8 cellular contexts compared by ENCODE assay signal in the genomic region with DNA sequence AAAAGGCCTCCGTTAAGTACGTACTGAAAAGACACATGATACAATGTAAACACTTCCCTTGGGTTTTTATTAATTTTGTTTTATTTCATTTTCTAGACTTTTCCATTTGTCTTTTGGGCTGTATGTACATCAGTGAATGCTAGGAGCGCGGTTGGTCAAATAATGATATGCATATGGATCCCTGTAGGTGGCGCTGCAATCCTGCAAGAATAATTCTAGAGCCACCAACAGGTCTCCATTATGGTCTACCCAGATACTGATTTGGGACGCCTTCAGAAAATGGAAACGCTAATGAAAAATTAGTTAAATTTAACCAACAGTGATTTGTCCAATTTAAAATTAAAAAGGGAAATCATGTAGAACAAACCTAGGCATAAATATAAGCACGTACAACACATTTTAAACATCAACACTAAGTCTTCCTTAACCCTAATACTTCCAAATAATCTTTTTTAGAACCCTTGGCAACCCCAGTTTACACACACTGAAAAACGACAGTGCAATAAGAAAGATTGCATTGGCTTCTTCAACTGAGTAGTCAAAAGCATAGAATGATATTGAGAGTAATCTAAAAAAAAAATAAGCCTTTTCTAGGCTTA.
A peak's percentile ranks its signal among the peaks of the same experiment; 100 is the strongest.
DNase-seq lines count a peak whose midpoint lies in the region; ATAC-seq, FAIRE-seq and TF ChIP-seq lines count a peak whose summit lies in the region.

No MANE protein-coding gene starts in this region.

- H4K5ac ChIP-seq in mesendoderm (ENCODE audit: low read length) = no peak overlapping the region

- no peak overlapping the region for H3K18ac ChIP-seq in mesendoderm (ENCODE audit: low read length)

- POLR2A ChIA-PET in AG04449 (lab: Yijun Ruan, JAX) = no interaction called here

- intact Hi-C loops in uterus (cut with DNase I; ENCODE audit: low total_unique reads) = no loop called here

- no peaks in the 10 kb centered on the region for H3K9me3 ChIP-seq in MM.1S (replicated peaks; ENCODE audit: insufficient read depth, low read length)
- no peaks in the 10 kb centered on the region for H3K9me3 ChIP-seq in uterus

- ATAC-seq in HG02610 (IDR thresholded peaks at IDR 0.05; ENCODE audit: unreplicated experiment) = peak; percentile 92

- no peak overlapping the region for H2AFZ ChIP-seq in MM.1S (ENCODE audit: low read length)

- H3K79me1 ChIP-seq in mesendoderm (ENCODE audit: low read length) = no peaks in the 10 kb centered on the region

- H2BK120ac ChIP-seq in mesendoderm (ENCODE audit: low read depth, low read length) = no peak overlapping the region

- H3K27me3 ChIP-seq in MM.1S (replicated peaks; ENCODE audit: insufficient read depth, low read length) (no peaks in the 10 kb centered on the region), mesendoderm (ENCODE audit: insufficient read depth, low read length, poor library complexity) (no peaks in the 10 kb centered on the region), uterus (no peaks in the 10 kb centered on the region)

- DNase-seq in AG04449 (ENCODE audit: low read depth, low spot score) = peak; percentile 38
- DNase-seq in GM12891 (ENCODE audit: insufficient read length, low spot score) = peak; percentile 11
- peak; percentile 74 for DNase-seq in MM.1S
- DNase-seq in SHP77 treated with DMSO at 0.1 percent for 48 hours (lab: John Stamatoyannopoulos, UW) = peak; percentile 49
- peak; percentile 78 for DNase-seq in mesendoderm
- DNase-seq in uterus = peak; percentile 58 to 68

- TF ChIP-seq CTCF in AG04449 (IDR thresholded peaks at IDR 0.05; ENCODE audit: insufficient read depth, low read length, missing control alignments) (peak; percentile 49), MM.1S (IDR thresholded peaks at IDR 0.05; ENCODE audit: low read length) (peak; percentile 70), uterus (IDR thresholded peaks at IDR 0.05) (peak; percentile 59 to 85 (median 73))

- H2AK5ac ChIP-seq in mesendoderm (ENCODE audit: low read length) = no peak overlapping the region

- no peak overlapping the region for H3K9ac ChIP-seq in MM.1S (ENCODE audit: low read length)
- no peak overlapping the region for H3K9ac ChIP-seq in mesendoderm (ENCODE audit: low read length)

- 100% methylated on average over 1 of the region's 9 CpGs for WGBS in mesendoderm (ENCODE audit: extremely low coverage, insufficient coverage, low lambda C conversion rate)

- H3K4me1 ChIP-seq in MM.1S (ENCODE audit: low read length) = no peaks in the 10 kb centered on the region
- H3K4me1 ChIP-seq in mesendoderm (ENCODE audit: control insufficient read depth, low read depth, low read length) = no peaks in the 10 kb centered on the region
- H3K4me1 ChIP-seq in uterus = no peaks in the 10 kb centered on the region

- no peaks in the 10 kb centered on the region for H3K9me2 ChIP-seq in MM.1S (replicated peaks; ENCODE audit: insufficient read depth, low read length)

- H3K27ac ChIP-seq in MM.1S (ENCODE audit: low read length) = no peak overlapping the region
- H3K27ac ChIP-seq in mesendoderm (ENCODE audit: low read depth, low read length) = no peak overlapping the region
- H3K27ac ChIP-seq in uterus = no peak overlapping the region

- H4K8ac ChIP-seq in mesendoderm (ENCODE audit: low read depth, low read length) = no peak overlapping the region

- H3K4me2 ChIP-seq in MM.1S (ENCODE audit: low read depth, low read length) (no peak overlapping the region), mesendoderm (ENCODE audit: low read length) (no peak overlapping the region)

- peak; percentile 79 for FAIRE-seq in GM12891 (lab: Jason Lieb, UNC)
- peak; percentile 90 for FAIRE-seq in endometrium (lab: Jason Lieb, UNC)

- H3K23ac ChIP-seq in mesendoderm (ENCODE audit: low read length) = no peak overlapping the region

- H2BK5ac ChIP-seq in mesendoderm (ENCODE audit: low read length) = no peak overlapping the region

- no peaks in the 10 kb centered on the region for H3F3A ChIP-seq in MM.1S (ENCODE audit: insufficient read depth, low read length)

- H3K4me3 ChIP-seq in AG04449 (ENCODE audit: low read depth, low read length) (no peak overlapping the region), MM.1S (ENCODE audit: low read length) (no peak overlapping the region), mesendoderm (ENCODE audit: low read length) (no peak overlapping the region), uterus (no peak overlapping the region)

- CTCF ChIA-PET in AG04449 (lab: Yijun Ruan, JAX) = no interaction called here

- no peak overlapping the region for H3K4ac ChIP-seq in mesendoderm (ENCODE audit: low read depth, low read length)

- no peak overlapping the region for H3K56ac ChIP-seq in mesendoderm (ENCODE audit: low read length)

- H4K20me1 ChIP-seq in MM.1S (ENCODE audit: insufficient read depth, low read length) = no peaks in the 10 kb centered on the region

- H3K36me3 ChIP-seq in MM.1S (replicated peaks; ENCODE audit: insufficient read depth, low read length) (no peaks in the 10 kb centered on the region), mesendoderm (ENCODE audit: control insufficient read depth, insufficient read depth, low read length) (no peaks in the 10 kb centered on the region), uterus (no peaks in the 10 kb centered on the region)

- H3K79me2 ChIP-seq in MM.1S (ENCODE audit: low read length) = no peaks in the 10 kb centered on the region
- H3K79me2 ChIP-seq in mesendoderm (ENCODE audit: control insufficient read depth, insufficient read depth, low read length) = no peaks in the 10 kb centered on the region

- TF ChIP-seq POLR2A in GM12891 (IDR thresholded peaks at IDR 0.05; ENCODE audit: low read depth, low read length) (no peak), uterus (IDR thresholded peaks at IDR 0.05) (no peak)

- H2BK15ac ChIP-seq in mesendoderm (replicated peaks; ENCODE audit: low read depth) = no peak overlapping the region

TF ChIP-seq in GM12891, 5 proteins besides CTCF, POLR2A, EP300 and RAD21:
- TF ChIP-seq POU2F2 (IDR thresholded peaks at IDR 0.05; ENCODE audit: low read depth, low read length) (peak; percentile 55; the same call in 1 of the 2 replicates), TAF1 (IDR thresholded peaks at IDR 0.05; ENCODE audit: low read depth, low read length) (no peak)

Comparison
In these comparisons a context has a peak if more than half of its experiments do, and no peak if none do; other contexts are left out.
1. DNase-seq: peak in every context shown above with its lines; median percentile 78 in mesendoderm; 74 in MM.1S; 63 in uterus; 49 in SHP77 treated with DMSO at 0.1 percent for 48 hours; 38 in AG04449; 11 in GM12891.